Comparison of ENCODE assay signal across 19 cellular contexts in the genomic region with DNA sequence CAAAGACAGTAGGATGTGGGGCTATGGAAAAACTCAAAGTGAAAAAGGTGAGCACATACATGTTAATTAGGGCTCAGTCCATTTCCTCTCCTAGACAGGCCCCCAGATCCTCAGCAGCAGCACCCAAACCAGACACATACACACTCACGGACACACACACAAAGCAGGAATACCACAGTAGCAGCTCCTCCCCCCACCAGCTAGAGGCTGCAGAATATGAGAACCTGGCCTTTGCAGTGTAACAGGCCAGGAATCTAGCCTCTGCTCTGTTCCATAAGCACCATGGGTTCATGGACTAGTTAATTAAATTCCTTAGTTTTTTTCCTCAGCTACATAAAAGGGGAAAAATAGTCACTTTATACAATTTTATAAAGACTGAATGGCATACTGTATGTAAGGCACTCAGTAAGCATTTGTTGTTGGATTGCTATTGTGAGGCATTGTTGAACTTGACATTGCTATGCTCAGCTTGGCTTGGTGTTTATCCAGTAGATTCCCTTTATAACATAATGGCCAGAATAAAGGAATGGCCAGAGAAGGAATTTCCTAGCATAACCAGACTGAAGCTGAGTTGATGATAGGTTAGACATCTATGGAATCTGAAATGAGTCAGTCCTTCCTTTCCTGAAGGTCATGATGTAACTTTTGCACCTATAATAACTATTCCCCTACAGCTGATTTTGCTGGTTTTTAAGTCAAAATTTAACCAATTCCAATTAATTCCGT.
DNase-seq lines count a peak whose midpoint lies in the region; ATAC-seq and TF ChIP-seq lines count a peak whose summit lies in the region.
"Had no signal": no experiment of that assay in that cellular context is flagged by ENCODE, and none has a peak within 500 bp of the region (broad histone marks: within the 10 kb centered on the region; RNA-seq: fewer than 3 reads in every experiment).

No MANE protein-coding gene starts in this region.

- CTCF ChIA-PET in activated CD4-positive, alpha-beta T cell treated with anti-CD3 and anti-CD28 coated beads for 36 hours (lab: Charles Lee): no interaction called here
- CTCF ChIA-PET in activated CD8-positive, alpha-beta T cell treated with anti-CD3 and anti-CD28 coated beads for 36 hours (lab: Charles Lee): interaction anchor here (1.4 kb wide), 1 partner anchor 110 kb away, joined by 3 read pairs; no protein-coding TSS in a partner anchor

- no peak for ATAC-seq in activated CD4-positive, alpha-beta T cell treated with anti-CD3 and anti-CD28 coated beads for 36 hours
- ATAC-seq in activated CD8-positive, alpha-beta T cell treated with anti-CD3 and anti-CD28 coated beads for 36 hours: no peak
- ATAC-seq: K562 had no signal

- H3K4me3 Mint-ChIP-seq in chondrocyte (ENCODE audit: unreplicated experiment) (peak overlapping the region; percentile 7), glutamatergic neuron (ENCODE audit: unreplicated experiment) (no peak overlapping the region)
- no peak overlapping the region for H3K4me3 Mint-ChIP-seq in activated CD4-positive, alpha-beta T cell treated with anti-CD3 and anti-CD28 coated beads for 36 hours
- no peak overlapping the region for H3K4me3 Mint-ChIP-seq in activated CD8-positive, alpha-beta T cell treated with anti-CD3 and anti-CD28 coated beads for 36 hours
- H3K4me3 Mint-ChIP-seq: activated naive CD8-positive, alpha-beta T cell treated with anti-CD3 and anti-CD28 coated beads for 36 hours; immature natural killer cell had no signal

- H3K4me3 ChIP-seq in kidney epithelial cell (ENCODE audit: low read depth, low read length): no peak overlapping the region
- H3K4me3 ChIP-seq: K562, Peyer's patch had no signal

- no peaks in the 10 kb centered on the region for H3K27me3 ChIP-seq in kidney epithelial cell (ENCODE audit: control insufficient read depth, insufficient read depth, low read length)
- H3K27me3 ChIP-seq: Peyer's patch had no signal

- intact Hi-C loops in activated CD4-positive, alpha-beta T cell treated with anti-CD3 and anti-CD28 coated beads for 36 hours (cut with DNase I, micrococcal nuclease): no loop called here
- intact Hi-C loops in activated CD8-positive, alpha-beta T cell treated with anti-CD3 and anti-CD28 coated beads for 36 hours (cut with micrococcal nuclease): no loop called here

- peaks cover 19% of the 10 kb centered on the region for H3K36me3 Mint-ChIP-seq in chondrocyte (ENCODE audit: low read depth)
- no peaks in the 10 kb centered on the region for H3K36me3 Mint-ChIP-seq in activated CD4-positive, alpha-beta T cell treated with anti-CD3 and anti-CD28 coated beads for 36 hours (ENCODE audit: low read depth)
- no peaks in the 10 kb centered on the region for H3K36me3 Mint-ChIP-seq in glutamatergic neuron (ENCODE audit: unreplicated experiment)
- H3K36me3 Mint-ChIP-seq in activated CD8-positive, alpha-beta T cell treated with anti-CD3 and anti-CD28 coated beads for 36 hours (ENCODE audit: low read depth): no peaks in the 10 kb centered on the region
- H3K36me3 Mint-ChIP-seq: activated naive CD8-positive, alpha-beta T cell treated with anti-CD3 and anti-CD28 coated beads for 36 hours had no signal

- peaks cover 4% of the 10 kb centered on the region for H3K9me3 Mint-ChIP-seq in chondrocyte (ENCODE audit: low read depth)
- peaks cover 6% of the 10 kb centered on the region for H3K9me3 Mint-ChIP-seq in activated CD4-positive, alpha-beta T cell treated with anti-CD3 and anti-CD28 coated beads for 36 hours (ENCODE audit: low read depth)
- no peaks in the 10 kb centered on the region for H3K9me3 Mint-ChIP-seq in glutamatergic neuron (ENCODE audit: unreplicated experiment)
- H3K9me3 Mint-ChIP-seq in activated CD8-positive, alpha-beta T cell treated with anti-CD3 and anti-CD28 coated beads for 36 hours: peaks cover 7% of the 10 kb centered on the region

- no peaks in the 10 kb centered on the region for H3K36me3 ChIP-seq in kidney epithelial cell (ENCODE audit: control insufficient read depth, insufficient read depth, low read length)
- H3K36me3 ChIP-seq: Peyer's patch had no signal

- H3K27me3 Mint-ChIP-seq in chondrocyte (ENCODE audit: low read depth) (no peaks in the 10 kb centered on the region), glutamatergic neuron (ENCODE audit: unreplicated experiment) (peaks cover 2% of the 10 kb centered on the region)
- H3K27me3 Mint-ChIP-seq in activated CD4-positive, alpha-beta T cell treated with anti-CD3 and anti-CD28 coated beads for 36 hours: no peaks in the 10 kb centered on the region
- H3K27me3 Mint-ChIP-seq in activated CD8-positive, alpha-beta T cell treated with anti-CD3 and anti-CD28 coated beads for 36 hours: no peaks in the 10 kb centered on the region
- H3K27me3 Mint-ChIP-seq: activated naive CD8-positive, alpha-beta T cell treated with anti-CD3 and anti-CD28 coated beads for 36 hours had no signal

- peak; percentile 31 for DNase-seq in AG08396 (ENCODE audit: low spot score)
- peak; percentile 91 for DNase-seq in NCI-H226
- DNase-seq in chondrocyte (ENCODE audit: low spot score): no peak
- peak; percentile 52 for DNase-seq in kidney epithelial cell (ENCODE audit: low read depth)
- DNase-seq in activated CD4-positive, alpha-beta T cell treated with anti-CD3 and anti-CD28 coated beads for 36 hours: no peak
- DNase-seq in stimulated activated naive CD4-positive, alpha-beta T cell (lab: John Stamatoyannopoulos, UW): no peak
- DNase-seq in glutamatergic neuron: no peak
- no peak for DNase-seq in activated CD8-positive, alpha-beta T cell treated with anti-CD3 and anti-CD28 coated beads for 36 hours
- DNase-seq: activated CD4-positive, alpha-beta T cell treated with anti-CD3 and anti-CD28 coated beads for 1 hour; activated naive CD8-positive, alpha-beta T cell treated with anti-CD3 and anti-CD28 coated beads for 36 hours; activated T-cell treated with anti-CD3 and anti-CD28 coated beads for 4 hours; cortex of kidney; DMS79; foreskin melanocyte; immature natural killer cell; NCI-H1694; NCI-H524 treated with DMSO at 0.1 percent for 48 hours; Peyer's patch had no signal

- no peak for TF ChIP-seq CTCF in chondrocyte (IDR thresholded peaks at IDR 0.05)
- no peak for TF ChIP-seq CTCF in kidney epithelial cell (IDR thresholded peaks at IDR 0.05; ENCODE audit: insufficient read depth, low read length, poor library complexity, severe bottlenecking)
- no peak for TF ChIP-seq CTCF in glutamatergic neuron (IDR thresholded peaks at IDR 0.05; ENCODE audit: partially characterized antibody, unreplicated experiment)
- TF ChIP-seq CTCF in activated CD8-positive, alpha-beta T cell treated with anti-CD3 and anti-CD28 coated beads for 36 hours (IDR thresholded peaks at IDR 0.05): no peak

- H3K4me1 Mint-ChIP-seq in chondrocyte (ENCODE audit: low read depth) (peaks cover 88% of the 10 kb centered on the region), glutamatergic neuron (ENCODE audit: low read depth, unreplicated experiment) (peaks cover 7% of the 10 kb centered on the region)
- H3K4me1 Mint-ChIP-seq in activated CD4-positive, alpha-beta T cell treated with anti-CD3 and anti-CD28 coated beads for 36 hours: peaks cover 12% of the 10 kb centered on the region
- H3K4me1 Mint-ChIP-seq in activated CD8-positive, alpha-beta T cell treated with anti-CD3 and anti-CD28 coated beads for 36 hours (ENCODE audit: low read depth): no peaks in the 10 kb centered on the region
- H3K4me1 Mint-ChIP-seq: activated naive CD8-positive, alpha-beta T cell treated with anti-CD3 and anti-CD28 coated beads for 36 hours had no signal

- POLR2A ChIA-PET in activated CD4-positive, alpha-beta T cell treated with anti-CD3 and anti-CD28 coated beads for 36 hours (lab: Charles Lee): no interaction called here
- POLR2A ChIA-PET in activated CD8-positive, alpha-beta T cell treated with anti-CD3 and anti-CD28 coated beads for 36 hours (lab: Charles Lee): no interaction called here

- H3K27ac Mint-ChIP-seq in chondrocyte (ENCODE audit: unreplicated experiment) (peak overlapping the region; percentile 81), glutamatergic neuron (ENCODE audit: unreplicated experiment) (no peak overlapping the region)
- no peak overlapping the region for H3K27ac Mint-ChIP-seq in activated CD4-positive, alpha-beta T cell treated with anti-CD3 and anti-CD28 coated beads for 36 hours
- H3K27ac Mint-ChIP-seq in activated CD8-positive, alpha-beta T cell treated with anti-CD3 and anti-CD28 coated beads for 36 hours: no peak overlapping the region
- H3K27ac Mint-ChIP-seq: activated naive CD8-positive, alpha-beta T cell treated with anti-CD3 and anti-CD28 coated beads for 36 hours; immature natural killer cell had no signal

Comparison
In these comparisons a context has a peak if more than half of its experiments do, and no peak if none do; other contexts are left out.
1. DNase-seq: peak in AG08396 (single experiment), NCI-H226 (single experiment) and kidney epithelial cell (single experiment); none in chondrocyte (single experiment), activated CD4-positive, alpha-beta T cell treated with anti-CD3 and anti-CD28 coated beads for 36 hours (single experiment), stimulated activated naive CD4-positive, alpha-beta T cell (0 of 6), glutamatergic neuron (single experiment) and activated CD8-positive, alpha-beta T cell treated with anti-CD3 and anti-CD28 coated beads for 36 hours (single experiment).